12 cellular contexts compared by ENCODE assay signal in the genomic region with DNA sequence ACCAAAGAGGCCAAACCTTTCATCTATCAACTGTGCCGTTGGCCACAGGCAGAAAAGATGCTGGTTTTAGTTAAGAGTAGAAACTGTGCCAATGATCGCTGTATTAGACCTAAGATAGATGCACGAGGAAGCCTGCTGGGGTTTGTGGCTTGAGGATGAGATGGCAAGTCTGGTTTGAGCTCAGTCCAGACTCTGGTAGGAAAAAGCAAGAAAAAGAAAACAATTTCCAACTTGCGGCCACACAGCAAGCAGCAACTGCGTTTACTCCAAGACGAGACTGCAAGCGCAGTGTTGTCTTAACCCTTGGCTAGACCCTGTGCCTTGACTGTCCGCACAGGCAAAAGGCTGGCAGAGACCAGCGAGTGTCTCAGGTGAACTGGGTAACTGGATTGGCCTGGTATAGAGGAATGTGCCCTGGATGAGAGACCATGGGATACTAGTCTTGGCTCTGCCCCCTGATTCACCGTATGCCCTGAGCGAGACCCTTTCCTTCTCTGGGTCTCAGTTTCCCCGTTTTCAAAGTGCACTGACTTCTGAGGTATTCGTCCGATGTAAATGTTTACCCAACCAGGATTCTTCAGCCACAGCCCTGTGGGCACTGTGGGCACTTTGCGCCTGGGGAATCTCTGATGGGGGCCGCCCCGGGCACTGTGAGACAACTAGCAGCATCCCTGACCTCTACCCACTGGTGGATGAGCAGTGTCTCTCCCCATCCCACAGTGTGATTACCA.
"Had no signal": no experiment of that assay in that cellular context is flagged by ENCODE, and none has a peak within 500 bp of the region (broad histone marks: within the 10 kb centered on the region; RNA-seq: fewer than 3 reads in every experiment).

No MANE protein-coding gene starts in this region.

- H3K27me3 ChIP-seq: cardiac muscle cell, colonic mucosa, ovary had no signal

- H3K9me3 ChIP-seq: colonic mucosa, ovary, stomach had no signal

- DNase-seq: activated naive CD4-positive, alpha-beta T cell treated with anti-CD3 and anti-CD28 coated beads for 36 hours; colonic mucosa; effector CD8-positive, alpha-beta T cell; immature natural killer cell; mammary epithelial cell; Right ventricle myocardium superior; T-helper 17 cell had no signal

- H3K36me3 ChIP-seq: cardiac muscle cell, colonic mucosa, ovary, stomach had no signal

- ATAC-seq: left colon, T-helper 17 cell had no signal

- H3K27ac ChIP-seq: cardiac muscle cell, colonic mucosa, ovary, stomach had no signal

- H3K4me3 ChIP-seq: cardiac muscle cell, colonic mucosa, ovary, skin epidermis, stomach had no signal

- H3K4me1 ChIP-seq: colonic mucosa had no signal
